16 cellular contexts compared by ENCODE assay signal in genomic region chr1:231776006-231776707, GRCh38.
DNase-seq lines count a peak whose midpoint lies in the region; ATAC-seq and TF ChIP-seq lines count a peak whose summit lies in the region.
"Had no signal": no experiment of that assay in that cellular context is flagged by ENCODE, and none has a peak within 500 bp of the region (broad histone marks: within the 10 kb centered on the region; RNA-seq: fewer than 3 reads in every experiment).

No MANE protein-coding gene starts in this region.

- H3K27ac ChIP-seq in esophagus muscularis mucosa (replicated peaks in 1 of 4): peak overlapping the region in 3 of 4 donors; percentile 0 to 26 (median 13)
- H3K27ac ChIP-seq: adrenal gland, C4-2B, SK-N-MC had no signal

- DNase-seq in AG20443 (ENCODE audit: low spot score) (peak; percentile 83), NCI-H2227 (lab: John Stamatoyannopoulos, UW; ENCODE audit: unreplicated experiment) (peak; percentile 59), esophagus muscularis mucosa (ENCODE audit: extremely low spot score) (no peak), mesenteric fat pad (ENCODE audit: low spot score) (no peak), activated gamma-delta T cell treated with Interleukin-2 at 50 U/mL for 16 hours (no peak), superior temporal gyrus (ENCODE audit: extremely low spot score) (no peak)
- DNase-seq: adrenal gland; KG1; NCI-H187; stimulated activated CD4-positive, alpha-beta T cell treated with anti-CD3 and anti-CD28 coated beads, Interleukin-4, amount 100 ng/mL, for 4 hours; stimulated activated naive CD4-positive, alpha-beta T cell treated with Interleukin-2 at 50 U/mL for 16 hours had no signal

- TF ChIP-seq EP300 in esophagus muscularis mucosa (IDR thresholded peaks at IDR 0.05): no peak

- TF ChIP-seq CTCF in esophagus muscularis mucosa (IDR thresholded peaks at IDR 0.05): no peak
- TF ChIP-seq CTCF in nephron (IDR thresholded peaks at IDR 0.05; ENCODE audit: unreplicated experiment in 3 of 3): no peak

- peaks cover 20% of the 10 kb centered on the region for H3K36me3 Mint-ChIP-seq in nephron (ENCODE audit: low read depth)
- H3K36me3 Mint-ChIP-seq: WTC11 had no signal

- H3K4me3 ChIP-seq in esophagus muscularis mucosa: no peak overlapping the region
- H3K4me3 ChIP-seq: adrenal gland, SK-N-MC had no signal

- H3K9me3 ChIP-seq in esophagus muscularis mucosa: no peaks in the 10 kb centered on the region
- H3K9me3 ChIP-seq: adrenal gland had no signal

- H3K27ac Mint-ChIP-seq in nephron: peak overlapping the region in 2 of 3 experiments; percentile 29 to 79
- H3K27ac Mint-ChIP-seq: WTC11 had no signal

- ATAC-seq in GM19035 (IDR thresholded peaks at IDR 0.05; ENCODE audit: unreplicated experiment): no peak
- ATAC-seq: WTC11 had no signal

- H3K36me3 ChIP-seq in esophagus muscularis mucosa: peaks cover 0 to 2% (median under 1%) of the 10 kb centered on the region in 4 donors
- H3K36me3 ChIP-seq: adrenal gland had no signal

- H3K4me3 Mint-ChIP-seq in nephron: no peak overlapping the region
- H3K4me3 Mint-ChIP-seq: WTC11 had no signal

- intact Hi-C loops in esophagus muscularis mucosa (cut with DNase I): no loop called here

- TF ChIP-seq POLR2A in esophagus muscularis mucosa (IDR thresholded peaks at IDR 0.05; ENCODE audit: low read depth): no peak

- peaks cover 35% of the 10 kb centered on the region for H3K4me1 Mint-ChIP-seq in nephron

- no peaks in the 10 kb centered on the region for H3K27me3 ChIP-seq in esophagus muscularis mucosa
- H3K27me3 ChIP-seq: adrenal gland had no signal

- WGBS in esophagus muscularis mucosa: 85% methylated on average over 10 of the region's 10 CpGs

- H3K4me1 ChIP-seq in esophagus muscularis mucosa: peaks cover 6 to 20% (median 14%) of the 10 kb centered on the region in 4 donors

- no peaks in the 10 kb centered on the region for H3K9me3 Mint-ChIP-seq in nephron
- H3K9me3 Mint-ChIP-seq: WTC11 had no signal

- peaks cover 3% of the 10 kb centered on the region for H3K27me3 Mint-ChIP-seq in nephron (ENCODE audit: low read depth)

Comparison
In these comparisons a context has a peak if more than half of its experiments do, and no peak if none do; other contexts are left out.
1. DNase-seq: peak in AG20443 (single experiment) and NCI-H2227 (single experiment); none in esophagus muscularis mucosa (single experiment), mesenteric fat pad (single experiment), activated gamma-delta T cell treated with Interleukin-2 at 50 U/mL for 16 hours (single experiment) and superior temporal gyrus (single experiment).